In genomic region chr1:85463666-85464496, GRCh38 we compare ENCODE assay signal across 8 cellular contexts. TPM values are rescaled to one million over a fixed set of nuclear protein-coding genes. Genes with fewer than 3 reads are reported as not detected.
DNase-seq lines count a peak whose midpoint lies in the region; ATAC-seq and TF ChIP-seq lines count a peak whose summit lies in the region.

No MANE protein-coding gene starts in this region.

- H3K9me3 ChIP-seq in SK-N-MC (ENCODE audit: low read depth, low read length) (no peaks in the 10 kb centered on the region), fibroblast of lung (ENCODE audit: control insufficient read depth, insufficient read depth, low read depth, low read length) (no peaks in the 10 kb centered on the region)

- peaks cover 16% of the 10 kb centered on the region for H3K4me1 Mint-ChIP-seq in nephron progenitor cell

- H3K9me3 Mint-ChIP-seq in nephron progenitor cell = no peaks in the 10 kb centered on the region

- H3K4me1 ChIP-seq in fibroblast of lung (ENCODE audit: control insufficient read depth, extremely low read depth, insufficient read depth, low read length) = peaks cover 6% of the 10 kb centered on the region

- TF ChIP-seq CTCF in fibroblast of lung (conservative IDR thresholded peaks at IDR 0.05 in 1 of 2, IDR thresholded peaks at IDR 0.05 in 1 of 2; ENCODE audit: low read depth in 1 of 2, low read length in 2 of 2) (no peak), nephron progenitor cell (IDR thresholded peaks at IDR 0.05) (no peak)

- H3K27ac Mint-ChIP-seq in nephron progenitor cell = no peak overlapping the region

- peak overlapping the region; percentile 93 for H3K4me2 ChIP-seq in fibroblast of lung (ENCODE audit: extremely low read depth, insufficient read depth, low read length)

- H3K4me3 ChIP-seq in SK-N-MC (peak overlapping the region; percentile 94), fibroblast of lung (replicated peaks in 1 of 4; ENCODE audit: control extremely low read depth in 1 of 4, insufficient read depth in 1 of 4, low read depth in 3 of 4, low read length in 4 of 4) (peak overlapping the region; percentile 82 to 95 (median 86))

- peak; percentile 7 for ATAC-seq in GM21526 (IDR thresholded peaks at IDR 0.05; ENCODE audit: low FRiP score, unreplicated experiment)
- no peak for ATAC-seq in HG02852 (IDR thresholded peaks at IDR 0.05; ENCODE audit: unreplicated experiment)
- no peak for ATAC-seq in GM21825 (IDR thresholded peaks at IDR 0.05; ENCODE audit: unreplicated experiment)

- H3K36me3 Mint-ChIP-seq in nephron progenitor cell (ENCODE audit: low read depth) = no peaks in the 10 kb centered on the region

- H3K4me3 Mint-ChIP-seq in nephron progenitor cell = peak overlapping the region; percentile 84

- DNase-seq in AG08395 (ENCODE audit: low spot score) (peak; percentile 12), SK-N-MC (ENCODE audit: low read depth, low spot score) (no peak), fibroblast of lung (ENCODE audit: low read depth in 2 of 2) (peak; percentile 34 to 35), nephron progenitor cell (no peak)
- DNase-seq in stimulated activated CD4-positive, alpha-beta T cell treated with anti-CD3 and anti-CD28 coated beads, Interleukin-4, amount 100 ng/mL, for 4 hours = no peak

- peak overlapping the region; percentile 18 for H2AFZ ChIP-seq in fibroblast of lung (ENCODE audit: low read length)

- H3K27me3 ChIP-seq in fibroblast of lung (ENCODE audit: control insufficient read depth, insufficient read depth, low read length) = no peaks in the 10 kb centered on the region

- peaks cover 60% of the 10 kb centered on the region for H3K79me2 ChIP-seq in fibroblast of lung (ENCODE audit: control insufficient read depth, insufficient read depth, low read length)

- H3K9ac ChIP-seq in SK-N-MC (ENCODE audit: insufficient read length) (peak overlapping the region; percentile 59), fibroblast of lung (ENCODE audit: insufficient read depth, low read length) (peak overlapping the region; percentile 92)

- no peaks in the 10 kb centered on the region for H4K20me1 ChIP-seq in fibroblast of lung (ENCODE audit: control insufficient read depth, extremely low read depth, insufficient read depth, low read length)

- H3K27me3 Mint-ChIP-seq in nephron progenitor cell (ENCODE audit: low read depth, poor library complexity) = peaks cover 14% of the 10 kb centered on the region

- H3K27ac ChIP-seq in SK-N-MC (no peak overlapping the region), fibroblast of lung (ENCODE audit: insufficient read depth, low read length) (peak overlapping the region; percentile 89)

- H3K36me3 ChIP-seq in SK-N-MC (ENCODE audit: insufficient read depth, low read length) = no peaks in the 10 kb centered on the region
- H3K36me3 ChIP-seq in fibroblast of lung (ENCODE audit: control insufficient read depth, insufficient read depth, low read length) = peaks cover 2% of the 10 kb centered on the region

RNA-seq across cellular contexts. Expression of gene DDAH1, which starts 1.1 kb away (rescaled TPM):
- total RNA-seq in fibroblast of lung = 22.6 and 50.0 TPM in 2 replicates
- polyA plus RNA-seq in fibroblast of lung = 164 and 218 TPM in 2 replicates
- 78.3 and 108 TPM in 2 replicates for polyA plus RNA-seq in fibroblast of lung (2012)
- polyA minus RNA-seq in fibroblast of lung (ENCODE audit: low replicate concordance) = 84.3 and 113 TPM in 2 replicates

Comparison
In these comparisons a context has a peak if more than half of its experiments do, and no peak if none do; other contexts are left out.
1. DNase-seq: peak in AG08395 (single experiment) and fibroblast of lung (2 of 2); none in SK-N-MC (single experiment), nephron progenitor cell (single experiment) and stimulated activated CD4-positive, alpha-beta T cell treated with anti-CD3 and anti-CD28 coated beads, Interleukin-4, amount 100 ng/mL, for 4 hours (0 of 2).